In the genomic region with DNA sequence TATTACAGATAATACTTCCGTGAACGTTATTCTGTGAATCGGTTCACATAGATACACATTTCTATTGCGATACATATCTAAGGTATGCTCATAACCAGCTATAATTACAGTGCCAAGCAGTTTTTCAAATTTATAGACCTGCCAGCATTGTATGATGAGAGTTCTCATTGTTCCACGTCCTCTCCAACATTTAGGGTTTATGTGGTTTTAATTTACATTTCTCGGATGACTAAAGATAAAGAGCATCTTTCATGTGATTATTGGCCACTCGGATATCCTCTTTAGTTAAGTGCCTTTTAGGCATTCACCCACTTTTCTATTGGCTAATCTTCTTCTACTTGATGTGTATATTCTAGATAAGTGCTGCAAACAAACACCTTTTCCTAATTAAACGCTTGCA, we compare ENCODE assay signal across 1 cellular context.
TF ChIP-seq lines count a peak whose summit lies in the region.

No MANE protein-coding gene starts in this region.

TF ChIP-seq in HCT116, 20 proteins besides CTCF, POLR2A, EP300 and RAD21 (continued from another document):
- TF ChIP-seq FOSL1 (IDR thresholded peaks at IDR 0.05; ENCODE audit: low read depth): no peak
- no peak for TF ChIP-seq ZNF274 (IDR thresholded peaks at IDR 0.05; ENCODE audit: low read depth, low read length)
